14 cellular contexts compared by ENCODE assay signal in genomic region chr1:242146640-242147039, GRCh38.
DNase-seq lines count a peak whose midpoint lies in the region; ATAC-seq and TF ChIP-seq lines count a peak whose summit lies in the region.
"Had no signal": no experiment of that assay in that cellular context is flagged by ENCODE, and none has a peak within 500 bp of the region (broad histone marks: within the 10 kb centered on the region; RNA-seq: fewer than 3 reads in every experiment).

No MANE protein-coding gene starts in this region.

- peak overlapping the region; percentile 15; the same call in 1 of the 2 replicates for H3K27ac ChIP-seq in HUES64 (ENCODE audit: low read depth, low read length)
- H3K27ac ChIP-seq in upper lobe of right lung: peak overlapping the region; percentile 56

- no peak overlapping the region for H3K9ac ChIP-seq in HUES64 (ENCODE audit: low read depth, low read length)

- H3K4me3 Mint-ChIP-seq in brain: peak overlapping the region in 3 of 5 experiments; percentile 68 to 79 (median 68)
- H3K4me3 Mint-ChIP-seq: stimulated activated naive CD8-positive, alpha-beta T cell treated with anti-CD3 and anti-CD28 coated beads, Interleukin-15, Interleukin-2, amounts not matched to agents 100 ng/mL and 50 ng/mL, for 24 hours had no signal

- H3K36me3 Mint-ChIP-seq in brain: peaks cover 8% of the 10 kb centered on the region

- DNase-seq in SKM-1 treated with dmso at 0.1 percent for 144 hours (lab: John Stamatoyannopoulos, UW; ENCODE audit: unreplicated experiment) (peak; percentile 90), SKM-1 (lab: John Stamatoyannopoulos, UW; ENCODE audit: unreplicated experiment) (no peak), upper lobe of right lung (no peak), foreskin melanocyte (no peak), cerebellar nuclear complex (lab: John Stamatoyannopoulos, UW) (no peak), AG08396 (ENCODE audit: low spot score) (no peak)
- DNase-seq: activated CD4-positive, alpha-beta T cell treated with anti-CD3 and anti-CD28 coated beads, Interleukin-2, amount 50 U/mL, for 1 hour; activated effector memory CD4-positive, alpha-beta T cell treated with Interleukin-2 at 50 U/mL for 16 hours; Karpas-422; NCI-H524 had no signal

- H3K27me3 ChIP-seq in HUES64 (ENCODE audit: insufficient read depth, low read length) (no peaks in the 10 kb centered on the region), upper lobe of right lung (no peaks in the 10 kb centered on the region)

- no peak for ATAC-seq in upper lobe of right lung
- ATAC-seq: SK-N-SH treated with all-trans-retinoic acid at 6 μM for 48 hours had no signal

- H3K4me1 Mint-ChIP-seq in brain: peaks cover 10% of the 10 kb centered on the region

- H3K36me3 ChIP-seq in HUES64 (ENCODE audit: insufficient read depth, low read length) (no peaks in the 10 kb centered on the region), upper lobe of right lung (no peaks in the 10 kb centered on the region)

- peaks cover 20% of the 10 kb centered on the region for H3K4me1 ChIP-seq in HUES64 (ENCODE audit: insufficient read depth, low read length)
- no peaks in the 10 kb centered on the region for H3K4me1 ChIP-seq in upper lobe of right lung

- no peak overlapping the region for H3K4me3 ChIP-seq in HUES64 (ENCODE audit: low read length)
- H3K4me3 ChIP-seq in upper lobe of right lung: peak overlapping the region; percentile 28

- no peaks in the 10 kb centered on the region for H3K9me3 ChIP-seq in HUES64 (ENCODE audit: insufficient read depth, low read depth, low read length)
- no peaks in the 10 kb centered on the region for H3K9me3 ChIP-seq in upper lobe of right lung

- 58% methylated on average over 3 of the region's 3 CpGs for WGBS in HUES64

- H3K9me3 Mint-ChIP-seq in brain: peaks cover 9 to 27% (median 14%) of the 10 kb centered on the region in 5 experiments

- peak overlapping the region; percentile 16 to 93 (median 74) for H3K27ac Mint-ChIP-seq in brain
- H3K27ac Mint-ChIP-seq: stimulated activated naive CD8-positive, alpha-beta T cell treated with anti-CD3 and anti-CD28 coated beads, Interleukin-15, Interleukin-2, amounts not matched to agents 100 ng/mL and 50 ng/mL, for 24 hours had no signal

- intact Hi-C loops in upper lobe of right lung (cut with DNase I): no loop called here

- TF ChIP-seq CTCF in brain (conservative IDR thresholded peaks at IDR 0.05) (no peak), upper lobe of right lung (IDR thresholded peaks at IDR 0.05) (no peak)

- H3K27me3 Mint-ChIP-seq in brain: peaks cover 4% of the 10 kb centered on the region
